ENCODE assay signal across 19 cellular contexts in genomic region chr11:104098555-104098954, GRCh38.
"Had no signal": no experiment of that assay in that cellular context is flagged by ENCODE, and none has a peak within 500 bp of the region (broad histone marks: within the 10 kb centered on the region; RNA-seq: fewer than 3 reads in every experiment).

No MANE protein-coding gene starts in this region.

- H2AFZ ChIP-seq: parathyroid adenoma had no signal

- DNase-seq: activated CD4-positive, alpha-beta T cell treated with anti-CD3 and anti-CD28 coated beads for 1 hour; activated CD4-positive, alpha-beta T cell treated with anti-CD3 and anti-CD28 coated beads, Interleukin-2, amount 50 U/mL, for 1 hour; activated gamma-delta T cell treated with Interleukin-2 at 50 U/mL for 16 hours; activated T-cell treated with anti-CD3 and anti-CD28 coated beads, Interleukin-2, amount 50 U/mL, for 1 hour; anterior cingulate cortex; brain microvascular endothelial cell; colonic mucosa; dorsolateral prefrontal cortex; effector memory CD8-positive, alpha-beta T cell; gastrocnemius medialis; hippocampal formation; right cardiac atrium; stimulated activated CD4-positive, alpha-beta T cell treated with anti-CD3 and anti-CD28 coated beads, Interleukin-12 subunit alpha, Interleukin-12 subunit beta, amount 100 ng/mL, for 4 hours; stomach; WERI-Rb-1 had no signal

- H3K9me3 ChIP-seq: colonic mucosa, gastrocnemius medialis, stomach, suprapubic skin had no signal

- H3K4me3 ChIP-seq: colonic mucosa, dorsolateral prefrontal cortex, gastrocnemius medialis, stomach, suprapubic skin, tibial nerve had no signal

- H3K36me3 ChIP-seq: brain microvascular endothelial cell, colonic mucosa, gastrocnemius medialis, stomach, suprapubic skin, tibial nerve, WERI-Rb-1 had no signal

- ATAC-seq: effector memory CD8-positive, alpha-beta T cell; esophagus mucosa; gastrocnemius medialis; right cardiac atrium had no signal

- H3K27ac ChIP-seq: brain microvascular endothelial cell, colonic mucosa, dorsolateral prefrontal cortex, gastrocnemius medialis, parathyroid adenoma, stomach, suprapubic skin, tibial nerve, WERI-Rb-1 had no signal

- H3K4me1 ChIP-seq: colonic mucosa, gastrocnemius medialis, parathyroid adenoma, suprapubic skin had no signal

- H3K27me3 ChIP-seq: brain microvascular endothelial cell, colonic mucosa, dorsolateral prefrontal cortex, gastrocnemius medialis, stomach, suprapubic skin, tibial nerve had no signal

- H3K79me2 ChIP-seq: parathyroid adenoma had no signal

- H3K9ac ChIP-seq: parathyroid adenoma had no signal
